Comparison of ENCODE assay signal across 1 cellular context in genomic region chr6:17419189-17419575, GRCh38.
TF ChIP-seq lines count a peak whose summit lies in the region.

No MANE protein-coding gene starts in this region.

TF ChIP-seq in GM23338, 12 proteins besides CTCF, POLR2A, EP300 and RAD21 (continued from another document):
- TF ChIP-seq REST (IDR thresholded peaks at IDR 0.05; ENCODE audit: unreplicated experiment) (no peak), STAT1 (IDR thresholded peaks at IDR 0.05; ENCODE audit: unreplicated experiment) (no peak), ETS1 (IDR thresholded peaks at IDR 0.05) (no peak), JUNB (IDR thresholded peaks at IDR 0.05; ENCODE audit: unreplicated experiment) (no peak), ZNF114 (CRISPR knock-in tag; IDR thresholded peaks at IDR 0.05) (no peak), EZH2phosphoT487 (IDR thresholded peaks at IDR 0.05; ENCODE audit: unreplicated experiment) (no peak)
TF ChIP-seq in GM23338: peak in this region for 0.
